1 cellular context compared by ENCODE assay signal in genomic region chr6:15303162-15303919, GRCh38.
TF ChIP-seq lines count a peak whose summit lies in the region.

No MANE protein-coding gene starts in this region.

TF ChIP-seq in WTC11, 78 proteins besides CTCF, POLR2A, EP300 and RAD21:
- TF ChIP-seq, protein P1, sequence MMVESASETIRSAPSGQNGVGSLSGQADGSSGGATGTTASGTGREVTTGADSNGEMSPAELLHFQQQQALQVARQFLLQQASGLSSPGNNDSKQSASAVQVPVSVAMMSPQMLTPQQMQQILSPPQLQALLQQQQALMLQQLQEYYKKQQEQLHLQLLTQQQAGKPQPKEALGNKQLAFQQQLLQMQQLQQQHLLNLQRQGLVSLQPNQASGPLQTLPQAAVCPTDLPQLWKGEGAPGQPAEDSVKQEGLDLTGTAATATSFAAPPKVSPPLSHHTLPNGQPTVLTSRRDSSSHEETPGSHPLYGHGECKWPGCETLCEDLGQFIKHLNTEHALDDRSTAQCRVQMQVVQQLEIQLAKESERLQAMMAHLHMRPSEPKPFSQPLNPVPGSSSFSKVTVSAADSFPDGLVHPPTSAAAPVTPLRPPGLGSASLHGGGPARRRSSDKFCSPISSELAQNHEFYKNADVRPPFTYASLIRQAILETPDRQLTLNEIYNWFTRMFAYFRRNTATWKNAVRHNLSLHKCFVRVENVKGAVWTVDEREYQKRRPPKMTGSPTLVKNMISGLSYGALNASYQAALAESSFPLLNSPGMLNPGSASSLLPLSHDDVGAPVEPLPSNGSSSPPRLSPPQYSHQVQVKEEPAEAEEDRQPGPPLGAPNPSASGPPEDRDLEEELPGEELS (CRISPR knock-in tag; IDR thresholded peaks at IDR 0.05), result no peak
- TF ChIP-seq EMX1 (CRISPR knock-in tag; IDR thresholded peaks at IDR 0.05) (no peak), ZNF671 (CRISPR knock-in tag; IDR thresholded peaks at IDR 0.05) (no peak), CBFB (CRISPR knock-in tag; IDR thresholded peaks at IDR 0.05; ENCODE audit: low read depth) (no peak), E2F5 (CRISPR knock-in tag; IDR thresholded peaks at IDR 0.05) (no peak), TEAD4 (CRISPR knock-in tag; IDR thresholded peaks at IDR 0.05) (no peak), CREB1 (CRISPR knock-in tag; IDR thresholded peaks at IDR 0.05) (no peak), GTF2I (CRISPR knock-in tag; conservative IDR thresholded peaks at IDR 0.05) (no peak), PRDM15 (CRISPR knock-in tag; IDR thresholded peaks at IDR 0.05) (no peak)
- TF ChIP-seq, protein P2, sequence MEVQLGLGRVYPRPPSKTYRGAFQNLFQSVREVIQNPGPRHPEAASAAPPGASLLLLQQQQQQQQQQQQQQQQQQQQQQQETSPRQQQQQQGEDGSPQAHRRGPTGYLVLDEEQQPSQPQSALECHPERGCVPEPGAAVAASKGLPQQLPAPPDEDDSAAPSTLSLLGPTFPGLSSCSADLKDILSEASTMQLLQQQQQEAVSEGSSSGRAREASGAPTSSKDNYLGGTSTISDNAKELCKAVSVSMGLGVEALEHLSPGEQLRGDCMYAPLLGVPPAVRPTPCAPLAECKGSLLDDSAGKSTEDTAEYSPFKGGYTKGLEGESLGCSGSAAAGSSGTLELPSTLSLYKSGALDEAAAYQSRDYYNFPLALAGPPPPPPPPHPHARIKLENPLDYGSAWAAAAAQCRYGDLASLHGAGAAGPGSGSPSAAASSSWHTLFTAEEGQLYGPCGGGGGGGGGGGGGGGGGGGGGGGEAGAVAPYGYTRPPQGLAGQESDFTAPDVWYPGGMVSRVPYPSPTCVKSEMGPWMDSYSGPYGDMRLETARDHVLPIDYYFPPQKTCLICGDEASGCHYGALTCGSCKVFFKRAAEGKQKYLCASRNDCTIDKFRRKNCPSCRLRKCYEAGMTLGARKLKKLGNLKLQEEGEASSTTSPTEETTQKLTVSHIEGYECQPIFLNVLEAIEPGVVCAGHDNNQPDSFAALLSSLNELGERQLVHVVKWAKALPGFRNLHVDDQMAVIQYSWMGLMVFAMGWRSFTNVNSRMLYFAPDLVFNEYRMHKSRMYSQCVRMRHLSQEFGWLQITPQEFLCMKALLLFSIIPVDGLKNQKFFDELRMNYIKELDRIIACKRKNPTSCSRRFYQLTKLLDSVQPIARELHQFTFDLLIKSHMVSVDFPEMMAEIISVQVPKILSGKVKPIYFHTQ (CRISPR knock-in tag; IDR thresholded peaks at IDR 0.05), result no peak
- TF ChIP-seq, protein P3, sequence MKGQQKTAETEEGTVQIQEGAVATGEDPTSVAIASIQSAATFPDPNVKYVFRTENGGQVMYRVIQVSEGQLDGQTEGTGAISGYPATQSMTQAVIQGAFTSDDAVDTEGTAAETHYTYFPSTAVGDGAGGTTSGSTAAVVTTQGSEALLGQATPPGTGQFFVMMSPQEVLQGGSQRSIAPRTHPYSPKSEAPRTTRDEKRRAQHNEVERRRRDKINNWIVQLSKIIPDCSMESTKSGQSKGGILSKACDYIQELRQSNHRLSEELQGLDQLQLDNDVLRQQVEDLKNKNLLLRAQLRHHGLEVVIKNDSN (CRISPR knock-in tag; IDR thresholded peaks at IDR 0.05), result no peak
